24 cellular contexts compared by ENCODE assay signal in the genomic region with DNA sequence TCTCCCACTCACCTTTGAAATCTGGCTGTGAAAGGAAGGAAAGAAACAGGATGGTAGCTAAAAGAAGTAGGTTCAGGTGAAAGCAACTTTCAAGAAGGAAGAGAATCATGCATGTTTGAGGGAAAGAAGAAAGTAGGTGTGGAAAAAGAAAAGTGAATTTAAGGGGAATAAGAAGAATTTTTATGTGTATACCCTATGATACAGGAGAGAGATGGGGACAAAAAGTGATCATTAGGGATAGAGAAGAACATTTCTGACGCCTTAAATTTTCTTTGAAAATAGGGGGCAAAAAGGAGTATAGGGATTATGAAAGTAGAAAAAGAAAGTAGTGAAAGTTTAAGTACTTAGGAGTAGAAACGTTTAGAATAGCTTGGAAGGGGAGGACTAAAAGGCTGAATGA. TPM values are rescaled to one million over a fixed set of nuclear protein-coding genes. Genes with fewer than 3 reads are reported as not detected.
"Had no signal": no experiment of that assay in that cellular context is flagged by ENCODE, and none has a peak within 500 bp of the region (broad histone marks: within the 10 kb centered on the region; RNA-seq: fewer than 3 reads in every experiment).

No MANE protein-coding gene starts in this region.

- H3K36me3 ChIP-seq: uterus had no signal

- H3K4me1 Mint-ChIP-seq: endodermal cell; naive B cell; stimulated activated memory B cell treated with anti-CD40 and anti-IgM and Interleukin-4, amounts not matched to agents 10 μg/mL and 1 μg/mL and 100 μg/mL, for 72 hours had no signal

- H3K27ac ChIP-seq: foreskin keratinocyte, hepatocyte, left ventricle myocardium inferior, lower lobe of right lung, neutrophil, spleen, tibial artery, upper lobe of left lung, uterus had no signal

- ATAC-seq: foreskin keratinocyte; left cardiac atrium; lower lobe of right lung; sciatic nerve; stimulated activated memory B cell treated with anti-CD40 and anti-IgM and Interleukin-4, amounts not matched to agents 10 μg/mL and 1 μg/mL and 100 μg/mL, for 72 hours had no signal

- DNase-seq: effector CD4-positive, alpha-beta T cell; endodermal cell; erythroblast; foreskin keratinocyte; head of caudate nucleus; kidney; left cardiac atrium; left ventricle myocardium inferior; lower lobe of right lung; mesenchymal stem cell; naive B cell; spleen; stimulated activated CD4-positive, alpha-beta T cell treated with anti-CD3 and anti-CD28 coated beads, Interleukin-15, amount 100 ng/mL, for 24 hours; stimulated activated CD4-positive, alpha-beta T cell treated with anti-CD3 and anti-CD28 coated beads, Interleukin-1b, Interleukin-23, amount 100 ng/mL, for 48 hours; stimulated activated CD4-positive, alpha-beta T cell treated with anti-CD3 and anti-CD28 coated beads, Interleukin-4, amount 100 ng/mL, for 24 hours; tibial artery; upper lobe of left lung; uterus had no signal

- H3K9me3 ChIP-seq: lower lobe of right lung, neutrophil, tibial artery, upper lobe of left lung, uterus had no signal

- H3K4me3 ChIP-seq: hepatocyte, left ventricle myocardium inferior, lower lobe of right lung, spleen, tibial artery, upper lobe of left lung, uterus had no signal

- H3K27ac Mint-ChIP-seq: endodermal cell; stimulated activated memory B cell treated with anti-CD40 and anti-IgM and Interleukin-4, amounts not matched to agents 10 μg/mL and 1 μg/mL and 100 μg/mL, for 72 hours; stimulated activated naive CD8-positive, alpha-beta T cell treated with anti-CD3 and anti-CD28 coated beads, Interleukin-15, Interleukin-2, amounts not matched to agents 100 ng/mL and 50 ng/mL, for 24 hours had no signal

- H3K4me3 Mint-ChIP-seq: endodermal cell; naive B cell; stimulated activated memory B cell treated with anti-CD40 and anti-IgM and Interleukin-4, amounts not matched to agents 10 μg/mL and 1 μg/mL and 100 μg/mL, for 72 hours; stimulated activated naive CD8-positive, alpha-beta T cell treated with anti-CD3 and anti-CD28 coated beads, Interleukin-15, Interleukin-2, amounts not matched to agents 100 ng/mL and 50 ng/mL, for 24 hours had no signal

- H3K4me1 ChIP-seq: foreskin keratinocyte, left ventricle myocardium inferior, lower lobe of right lung, spleen, tibial artery, upper lobe of left lung, uterus had no signal

- H3K27me3 Mint-ChIP-seq: naive B cell; stimulated activated memory B cell treated with anti-CD40 and anti-IgM and Interleukin-4, amounts not matched to agents 10 μg/mL and 1 μg/mL and 100 μg/mL, for 72 hours; stimulated activated naive CD8-positive, alpha-beta T cell treated with anti-CD3 and anti-CD28 coated beads, Interleukin-15, Interleukin-2, amounts not matched to agents 100 ng/mL and 50 ng/mL, for 24 hours had no signal

- H3K27me3 ChIP-seq: foreskin keratinocyte, hepatocyte, neutrophil, spleen, tibial artery, upper lobe of left lung, uterus had no signal

RNA-seq across cellular contexts. Expression of gene LRRD1, which starts 51.6 kb away (rescaled TPM):
- total RNA-seq: endodermal cell, left ventricle myocardium inferior, lower lobe of right lung, pulmonary artery endothelial cell, sciatic nerve had no signal
- polyA plus RNA-seq: foreskin keratinocyte, hepatocyte had no signal
